In genomic region chr1:221717491-221717865, GRCh38 we compare ENCODE assay signal across 18 cellular contexts.
DNase-seq lines count a peak whose midpoint lies in the region; ATAC-seq lines count a peak whose summit lies in the region.
"Had no signal": no experiment of that assay in that cellular context is flagged by ENCODE, and none has a peak within 500 bp of the region (broad histone marks: within the 10 kb centered on the region; RNA-seq: fewer than 3 reads in every experiment).

No MANE protein-coding gene starts in this region.

- DNase-seq in substantia nigra (lab: John Stamatoyannopoulos, UW), result no peak
- no peak for DNase-seq in amygdala (lab: John Stamatoyannopoulos, UW)
- DNase-seq: activated CD4-positive, alpha-beta T cell treated with anti-CD3 and anti-CD28 coated beads, Interleukin-2, amount 50 U/mL, for 4 hours; activated naive CD4-positive, alpha-beta T cell treated with anti-CD3 and anti-CD28 coated beads, Interleukin-2, amount 50 U/mL, for 16 hours; activated T-cell treated with anti-CD3 and anti-CD28 coated beads, Interleukin-2, amount 50 U/mL, for 24 hours; HCEC 1CT; Karpas-422; NCI-H1436; NCI-H446; stimulated activated CD4-positive, alpha-beta T cell treated with anti-CD3 and anti-CD28 coated beads, Interleukin-2, amount 100 ng/mL, for 24 hours had no signal

- H3K9me3 ChIP-seq in HUES48 (ENCODE audit: control insufficient read depth, insufficient read depth, low read length), result no peaks in the 10 kb centered on the region
- H3K9me3 ChIP-seq in muscle layer of colon (ENCODE audit: low read length), result no peaks in the 10 kb centered on the region
- H3K9me3 ChIP-seq: right atrium auricular region had no signal

- H3K4me3 ChIP-seq in HUES48 (ENCODE audit: low read depth, low read length), result 0 out of 2 replicates have a peak overlapping the region, but pooled peaks have one; percentile 22
- H3K4me3 ChIP-seq in muscle layer of colon (ENCODE audit: low read depth in 1 of 2, low read length in 2 of 2), result no peak overlapping the region
- H3K4me3 ChIP-seq: lung, neural progenitor cell, right atrium auricular region had no signal

- H3K36me3 ChIP-seq in HUES48 (ENCODE audit: control insufficient read depth, insufficient read depth, low read length) (no peaks in the 10 kb centered on the region), muscle layer of colon (ENCODE audit: insufficient read depth, low read length) (peaks cover 3% of the 10 kb centered on the region)
- H3K36me3 ChIP-seq: neural progenitor cell, right atrium auricular region had no signal

- peaks cover 42% of the 10 kb centered on the region for H3K4me1 ChIP-seq in HUES48 (ENCODE audit: control insufficient read depth, insufficient read depth, low read length)
- peaks cover 85% of the 10 kb centered on the region for H3K4me1 ChIP-seq in muscle layer of colon (ENCODE audit: insufficient read depth, low read length)

- H3K27ac ChIP-seq in HUES48 (ENCODE audit: low read depth, low read length) (peak overlapping the region; percentile 38), cingulate gyrus (ENCODE audit: low read depth, low read length) (peak overlapping the region; percentile 6), muscle layer of colon (ENCODE audit: low read depth, low read length) (peak overlapping the region; percentile 66), substantia nigra (ENCODE audit: low read depth, low read length, poor library complexity, severe bottlenecking) (peak overlapping the region; percentile 51)
- H3K27ac ChIP-seq: neural progenitor cell, right atrium auricular region had no signal

- H3K9ac ChIP-seq in HUES48 (ENCODE audit: low read depth, low read length) (no peak overlapping the region), muscle layer of colon (ENCODE audit: low read length) (no peak overlapping the region)
- H3K9ac ChIP-seq: neural progenitor cell had no signal

- ATAC-seq in GM19035 (IDR thresholded peaks at IDR 0.05; ENCODE audit: unreplicated experiment) (no peak), HG03280 (IDR thresholded peaks at IDR 0.05; ENCODE audit: unreplicated experiment) (no peak)

- H3K27me3 ChIP-seq in HUES48 (ENCODE audit: control insufficient read depth, insufficient read depth, low read length) (peaks cover 24% of the 10 kb centered on the region), muscle layer of colon (ENCODE audit: control insufficient read depth in 1 of 2, insufficient read depth in 2 of 2, low read length in 2 of 2) (no peaks in the 10 kb centered on the region)
- H3K27me3 ChIP-seq: neural progenitor cell, right atrium auricular region had no signal

Comparison
In these comparisons a context has a peak if more than half of its experiments do, and no peak if none do; other contexts are left out.
1. H3K27ac ChIP-seq: peak in every context shown above with its lines; median percentile 66 in muscle layer of colon; 51 in substantia nigra; 38 in HUES48; 6 in cingulate gyrus.